ENCODE assay signal across 15 cellular contexts in the genomic region with DNA sequence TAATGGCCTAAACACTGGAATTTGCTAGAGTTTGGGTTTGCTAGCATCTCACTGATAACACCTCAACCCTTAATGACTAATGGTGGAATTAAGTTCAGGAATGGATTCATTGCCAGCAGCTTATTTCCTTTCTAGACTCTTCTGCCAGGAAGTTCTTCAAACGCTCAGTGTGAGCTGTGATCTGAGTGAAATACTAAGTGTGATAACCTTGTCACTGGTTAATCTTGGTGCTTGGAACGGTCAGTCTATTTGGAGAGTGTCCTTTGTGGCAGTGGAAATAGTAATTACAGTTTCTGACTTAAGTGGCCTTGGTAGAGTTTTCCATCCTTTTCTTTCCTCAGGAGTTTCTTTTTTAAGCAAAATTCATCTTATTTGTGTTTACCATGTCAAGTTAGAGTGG. TPM values are rescaled to one million over a fixed set of nuclear protein-coding genes. Genes with fewer than 3 reads are reported as not detected.
A peak's percentile ranks its signal among the peaks of the same experiment; 100 is the strongest.
DNase-seq lines count a peak whose midpoint lies in the region; ATAC-seq and TF ChIP-seq lines count a peak whose summit lies in the region.
"Had no signal": no experiment of that assay in that cellular context is flagged by ENCODE, and none has a peak within 500 bp of the region (broad histone marks: within the 10 kb centered on the region; RNA-seq: fewer than 3 reads in every experiment).

No MANE protein-coding gene starts in this region.

- TF ChIP-seq CTCF in mesothelial cell of epicardium (IDR thresholded peaks at IDR 0.05; ENCODE audit: unreplicated experiment), result no peak

- intact Hi-C loops in Right ventricle myocardium inferior (cut with DNase I) (no loop called here), cardiac septum (cut with DNase I) (no loop called here), left cardiac atrium (cut with DNase I) (no loop called here)

- no peak for DNase-seq in Right ventricle myocardium inferior (ENCODE audit: missing footprints)
- DNase-seq in cardiac septum (ENCODE audit: low spot score), result no peak
- no peak for DNase-seq in left cardiac atrium
- no peak for DNase-seq in mesothelial cell of epicardium (ENCODE audit: low spot score in 2 of 2, unreplicated experiment in 2 of 2)
- no peak for DNase-seq in AG08395 (ENCODE audit: low spot score)
- DNase-seq: ACHN; C1 segment of cervical spinal cord; CD4-positive, alpha-beta T cell; DMS79; EL; H7 had no signal

- peaks cover 3% of the 10 kb centered on the region for H3K4me1 Mint-ChIP-seq in mesothelial cell of epicardium
- H3K4me1 Mint-ChIP-seq: B cell had no signal

- no peaks in the 10 kb centered on the region for H3K27me3 Mint-ChIP-seq in mesothelial cell of epicardium (ENCODE audit: low read depth)
- H3K27me3 Mint-ChIP-seq: B cell; CD4-positive, alpha-beta T cell had no signal

- peak overlapping the region; percentile 4 for H3K27ac Mint-ChIP-seq in mesothelial cell of epicardium
- H3K27ac Mint-ChIP-seq: B cell; CD4-positive, alpha-beta T cell; GM23338 had no signal

- ATAC-seq in Right ventricle myocardium inferior (peak; percentile 73), left cardiac atrium (peak; percentile 76 to 81), HG03175 (IDR thresholded peaks at IDR 0.05; ENCODE audit: unreplicated experiment) (no peak), HG03442 (IDR thresholded peaks at IDR 0.05; ENCODE audit: unreplicated experiment) (no peak)
- ATAC-seq: GM23338 had no signal

- H3K9me3 Mint-ChIP-seq in mesothelial cell of epicardium, result no peaks in the 10 kb centered on the region
- H3K9me3 Mint-ChIP-seq: CD4-positive, alpha-beta T cell; GM23338 had no signal

- no peak overlapping the region for H3K4me3 Mint-ChIP-seq in mesothelial cell of epicardium
- H3K4me3 Mint-ChIP-seq: B cell; CD4-positive, alpha-beta T cell; GM23338 had no signal

- H3K36me3 Mint-ChIP-seq in mesothelial cell of epicardium, result peaks cover 33% of the 10 kb centered on the region

RNA-seq across cellular contexts. Expression of a gene that starts 21.6 kb away (rescaled TPM):
- 91.4 TPM for total RNA-seq in Right ventricle myocardium inferior
- 93.1 TPM for total RNA-seq in cardiac septum
- 10 to 100 TPM; 64.5 to 70.4 TPM for total RNA-seq in left cardiac atrium
- 59.9 to 63.0 TPM (median 60.6 TPM) in 3 replicates for total RNA-seq in mesothelial cell of epicardium

RNA-seq across cellular contexts. Expression of a gene that starts 45.3 kb away (rescaled TPM):
- total RNA-seq in Right ventricle myocardium inferior (20.4 TPM), cardiac septum (23.7 TPM), left cardiac atrium (10 to 100 TPM; 23.6 to 25.1 TPM), mesothelial cell of epicardium (31.7 to 34.5 TPM (median 34.1 TPM) in 3 replicates)

Comparison
In these comparisons a context has a peak if more than half of its experiments do, and no peak if none do; other contexts are left out.
1. ATAC-seq: peak in Right ventricle myocardium inferior (single experiment) and left cardiac atrium (2 of 2); none in HG03175 (single experiment) and HG03442 (single experiment).